26 cellular contexts compared by ENCODE assay signal in the genomic region with DNA sequence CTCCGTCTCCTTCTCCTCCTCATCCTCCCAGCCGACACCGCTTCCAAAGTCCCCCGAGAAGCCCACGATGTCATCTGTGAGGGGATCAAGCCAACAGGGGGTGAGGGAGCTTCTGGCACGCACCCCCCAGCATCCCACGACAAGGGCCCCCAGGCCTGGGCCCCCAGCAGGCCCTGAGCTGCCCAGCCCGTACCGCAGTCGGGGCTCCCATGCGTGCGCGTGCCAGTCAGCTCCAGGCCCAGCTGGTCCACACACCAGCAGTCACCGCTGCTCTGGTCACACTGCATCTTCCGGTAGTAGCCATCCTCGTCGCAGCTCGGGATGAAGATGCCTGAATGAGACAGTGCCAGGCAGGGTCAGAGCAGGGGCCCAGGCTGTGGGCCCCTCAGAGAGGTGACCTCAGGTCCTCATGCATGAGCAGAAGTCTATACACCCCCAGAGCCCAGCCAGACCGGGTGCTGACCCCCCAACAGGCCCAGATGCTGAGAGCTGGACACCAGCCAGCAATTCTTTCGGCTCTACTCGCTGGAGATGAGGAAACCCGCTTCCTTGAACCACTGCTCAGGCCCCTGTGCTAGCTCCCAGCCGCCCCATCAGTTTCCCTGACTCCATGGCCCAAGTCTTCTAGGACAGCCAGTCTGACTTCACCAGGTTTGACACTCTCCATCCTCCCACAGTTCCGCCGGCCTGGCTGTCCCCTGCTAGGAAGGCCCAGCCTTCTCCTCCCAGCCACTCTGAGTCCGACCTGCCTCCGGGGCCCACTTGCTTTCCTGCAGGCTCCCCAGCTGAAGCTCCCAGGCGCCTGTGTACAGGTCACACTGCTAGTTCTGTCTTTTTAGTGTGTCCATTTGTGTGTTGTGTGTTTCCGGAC. TPM values are rescaled to one million over a fixed set of nuclear protein-coding genes. Genes with fewer than 3 reads are reported as not detected.
DNase-seq lines count a peak whose midpoint lies in the region; ATAC-seq, FAIRE-seq and TF ChIP-seq lines count a peak whose summit lies in the region.
"Had no signal": no experiment of that assay in that cellular context is flagged by ENCODE, and none has a peak within 500 bp of the region (broad histone marks: within the 10 kb centered on the region; RNA-seq: fewer than 3 reads in every experiment).

No MANE protein-coding gene starts in this region.

- no peak overlapping the region for H2AK5ac ChIP-seq in mesendoderm (ENCODE audit: low read length)

- H4K5ac ChIP-seq in mesendoderm (ENCODE audit: low read length), result no peak overlapping the region

- no peak overlapping the region for H2BK5ac ChIP-seq in mesendoderm (ENCODE audit: low read length)

- H3K9ac ChIP-seq in mesendoderm (ENCODE audit: low read length) (no peak overlapping the region), HepG2 (ENCODE audit: insufficient read depth, low read depth, low read length) (no peak overlapping the region)

- H3K36me3 ChIP-seq in mesendoderm (ENCODE audit: control insufficient read depth, insufficient read depth, low read length) (no peaks in the 10 kb centered on the region), HepG2 (replicated peaks in 1 of 2; ENCODE audit: control insufficient read depth in 1 of 2, insufficient read depth in 2 of 2, low read length in 2 of 2) (no peaks in the 10 kb centered on the region)
- H3K36me3 ChIP-seq: vagina had no signal

- H3K4me3 ChIP-seq in mesendoderm (ENCODE audit: low read length) (no peak overlapping the region), HepG2 (replicated peaks in 1 of 3; ENCODE audit: insufficient read depth in 1 of 3, low read depth in 2 of 3, low read length in 3 of 3) (no peak overlapping the region)
- H3K4me3 ChIP-seq: vagina had no signal

- no CpG with 5 or more reads among the region's 29 CpGs for WGBS in mesendoderm (ENCODE audit: extremely low coverage, insufficient coverage, low lambda C conversion rate)
- 84% methylated on average over 28 of the region's 29 CpGs for WGBS in HepG2 (ENCODE audit: low lambda C conversion rate)

- H2AFZ ChIP-seq in HepG2 (ENCODE audit: low read length), result no peak overlapping the region

- H4K8ac ChIP-seq in mesendoderm (ENCODE audit: low read depth, low read length), result no peak overlapping the region

- no peak for DNase-seq in stimulated activated naive CD8-positive, alpha-beta T cell treated with anti-CD3 and anti-CD28 coated beads, Interleukin-15, amount 100 ng/mL, for 72 hours
- no peak for DNase-seq in stimulated activated naive CD8-positive, alpha-beta T cell treated with anti-CD3 and anti-CD28 coated beads, Interleukin-15, Interleukin-2, amounts not matched to agents 100 U/mL and 50 U/mL, for 24 hours
- no peak for DNase-seq in activated T-helper 1 cell treated with anti-CD3 and anti-CD28 coated beads, Interleukin-12 subunit alpha, Interleukin-12 subunit beta, Interleukin-2, Interleukin-4 antibody, amounts not matched to agents 30 ng/mL and 10 ng/mL and 1 ng/mL, durations not matched to agents 14 hours and 24 hours and 36 hours (ENCODE audit: low spot score)
- DNase-seq in mesendoderm (no peak), HepG2 (ENCODE audit: low spot score) (no peak)
- DNase-seq: activated CD4-positive, alpha-beta T cell treated with anti-CD3 and anti-CD28 coated beads for 36 hours; activated effector memory CD4-positive, alpha-beta T cell treated with anti-CD3 and anti-CD28 coated beads, Interleukin-2, amount 50 U/mL, for 16 hours; aorta; DMS53; GF-D8; head of caudate nucleus; NCI-H1092; NCI-H187 treated with DMSO at 0.1 percent for 48 hours; NCI-H2227 treated with DMSO at 0.1 percent for 48 hours; NCI-H748 treated with DMSO at 0.1 percent for 48 hours; Right ventricle myocardium superior; stimulated activated CD8-positive, alpha-beta memory T cell treated with anti-CD3 and anti-CD28 coated beads, Interleukin-4, amount 100 ng/mL, for 48 hours had no signal

- H3K9me3 ChIP-seq in HepG2 (ENCODE audit: low read length), result no peaks in the 10 kb centered on the region
- H3K9me3 ChIP-seq: vagina had no signal

- no peak overlapping the region for H3K4me2 ChIP-seq in mesendoderm (ENCODE audit: low read length)
- no peak overlapping the region for H3K4me2 ChIP-seq in HepG2 (ENCODE audit: low read depth, low read length)

- CTCF ChIA-PET in HepG2 (lab: Yijun Ruan, JAX; ENCODE audit: low intra/inter-chr PET ratio, low total read pairs), result no interaction called here

- TF ChIP-seq POLR2A in HepG2 (IDR thresholded peaks at IDR 0.05; ENCODE audit: insufficient read depth in 1 of 2, low read depth in 2 of 2, low read length in 2 of 2), result no peak

- H3K27ac ChIP-seq in mesendoderm (ENCODE audit: low read depth, low read length), result no peak overlapping the region
- H3K27ac ChIP-seq in HepG2 (ENCODE audit: extremely low read length, insufficient read depth, low read length), result no peak overlapping the region
- H3K27ac ChIP-seq: vagina had no signal

- BruUV-seq in HepG2 (replicated peaks; lab: Mats Ljungman, UMichigan), result no TSS peak

- TF ChIP-seq CTCF in HepG2 (CRISPR knock-in tag; IDR thresholded peaks at IDR 0.05), result no peak

- no peak for TF ChIP-seq RAD21 in HepG2 (CRISPR knock-in tag; IDR thresholded peaks at IDR 0.05)

- in situ Hi-C loops in HepG2 (cut with HindIII; ENCODE audit: extremely low pct_ligation_motif_present, low pct_unique_long_range_greater_than_20kb), result no loop called here

- peak overlapping the region; percentile 11 for H3K56ac ChIP-seq in mesendoderm (ENCODE audit: low read length)

- no peaks in the 10 kb centered on the region for H3K79me1 ChIP-seq in mesendoderm (ENCODE audit: low read length)

- no peak for TF ChIP-seq EP300 in HepG2 (IDR thresholded peaks at IDR 0.05; ENCODE audit: low read depth in 2 of 2, low read length in 2 of 2)
- no peak for TF ChIP-seq EP300 in HepG2 (CRISPR knock-in tag; IDR thresholded peaks at IDR 0.05; ENCODE audit: borderline replicate concordance)

- H4K20me1 ChIP-seq in HepG2 (ENCODE audit: insufficient read depth, low read length), result no peaks in the 10 kb centered on the region

- no peak overlapping the region for H2BK15ac ChIP-seq in mesendoderm (replicated peaks; ENCODE audit: low read depth)

- peaks cover 72% of the 10 kb centered on the region for H3K4me1 Mint-ChIP-seq in stimulated activated naive CD8-positive, alpha-beta T cell treated with anti-CD3 and anti-CD28 coated beads, Interleukin-15, amount 100 ng/mL, for 72 hours
- no peaks in the 10 kb centered on the region for H3K4me1 Mint-ChIP-seq in activated T-helper 1 cell treated with anti-CD3 and anti-CD28 coated beads, Interleukin-12 subunit alpha, Interleukin-12 subunit beta, Interleukin-2, Interleukin-4 antibody, amounts not matched to agents 30 ng/mL and 10 ng/mL and 1 ng/mL, durations not matched to agents 14 hours and 24 hours and 36 hours (ENCODE audit: low read depth)
- H3K4me1 Mint-ChIP-seq: CD14-positive monocyte had no signal

- intact Hi-C loops in activated T-helper 1 cell treated with anti-CD3 and anti-CD28 coated beads, Interleukin-12 subunit alpha, Interleukin-12 subunit beta, Interleukin-2, Interleukin-4 antibody, amounts not matched to agents 30 ng/mL and 10 ng/mL and 1 ng/mL, durations not matched to agents 14 hours and 24 hours and 36 hours (cut with micrococcal nuclease), result no loop called here
- intact Hi-C loops in HepG2 (cut with micrococcal nuclease; ENCODE audit: unreplicated experiment), result no loop called here

- no peak for ATAC-seq in stimulated activated naive CD8-positive, alpha-beta T cell treated with anti-CD3 and anti-CD28 coated beads, Interleukin-15, amount 100 ng/mL, for 72 hours
- no peak for ATAC-seq in stimulated activated naive CD8-positive, alpha-beta T cell treated with anti-CD3 and anti-CD28 coated beads, Interleukin-15, Interleukin-2, amounts not matched to agents 100 U/mL and 50 U/mL, for 24 hours
- ATAC-seq in HepG2 (no peak), GM21423 (IDR thresholded peaks at IDR 0.05; ENCODE audit: unreplicated experiment) (no peak), GM18873 (IDR thresholded peaks at IDR 0.05; ENCODE audit: low FRiP score, unreplicated experiment) (no peak)
- ATAC-seq: left cardiac atrium, sciatic nerve had no signal

- no peak overlapping the region for H3K4ac ChIP-seq in mesendoderm (ENCODE audit: low read depth, low read length)

- no peak overlapping the region for H3K18ac ChIP-seq in mesendoderm (ENCODE audit: low read length)

- H3K27me3 Mint-ChIP-seq in stimulated activated naive CD8-positive, alpha-beta T cell treated with anti-CD3 and anti-CD28 coated beads, Interleukin-15, amount 100 ng/mL, for 72 hours, result no peaks in the 10 kb centered on the region
- peaks cover 1% of the 10 kb centered on the region for H3K27me3 Mint-ChIP-seq in activated T-helper 1 cell treated with anti-CD3 and anti-CD28 coated beads, Interleukin-12 subunit alpha, Interleukin-12 subunit beta, Interleukin-2, Interleukin-4 antibody, amounts not matched to agents 30 ng/mL and 10 ng/mL and 1 ng/mL, durations not matched to agents 14 hours and 24 hours and 36 hours (ENCODE audit: insufficient read depth)
- H3K27me3 Mint-ChIP-seq: activated CD4-positive, alpha-beta T cell treated with anti-CD3 and anti-CD28 coated beads for 36 hours; memory B cell had no signal

- H3K27me3 ChIP-seq in mesendoderm (ENCODE audit: insufficient read depth, low read length, poor library complexity) (no peaks in the 10 kb centered on the region), HepG2 (ENCODE audit: control insufficient read depth in 1 of 2, insufficient read depth in 2 of 2, low read length in 2 of 2) (no peaks in the 10 kb centered on the region)
- H3K27me3 ChIP-seq: vagina had no signal

- peak overlapping the region; percentile 60 to 89 for H3K27ac Mint-ChIP-seq in stimulated activated naive CD8-positive, alpha-beta T cell treated with anti-CD3 and anti-CD28 coated beads, Interleukin-15, amount 100 ng/mL, for 72 hours
- peak overlapping the region; percentile 14 for H3K27ac Mint-ChIP-seq in activated T-helper 1 cell treated with anti-CD3 and anti-CD28 coated beads, Interleukin-12 subunit alpha, Interleukin-12 subunit beta, Interleukin-2, Interleukin-4 antibody, amounts not matched to agents 30 ng/mL and 10 ng/mL and 1 ng/mL, durations not matched to agents 14 hours and 24 hours and 36 hours
- H3K27ac Mint-ChIP-seq: activated CD4-positive, alpha-beta T cell treated with anti-CD3 and anti-CD28 coated beads for 36 hours; CD14-positive monocyte; memory B cell had no signal

- no peak for FAIRE-seq in HepG2 (lab: Jason Lieb, UNC)
- FAIRE-seq: TTC549 had no signal

- peak overlapping the region; percentile 24 for H3K23ac ChIP-seq in mesendoderm (ENCODE audit: low read length)

- H2BK120ac ChIP-seq in mesendoderm (ENCODE audit: low read depth, low read length), result no peak overlapping the region

- H3K36me3 Mint-ChIP-seq in activated T-helper 1 cell treated with anti-CD3 and anti-CD28 coated beads, Interleukin-12 subunit alpha, Interleukin-12 subunit beta, Interleukin-2, Interleukin-4 antibody, amounts not matched to agents 30 ng/mL and 10 ng/mL and 1 ng/mL, durations not matched to agents 14 hours and 24 hours and 36 hours (ENCODE audit: low read depth), result peaks cover 39% of the 10 kb centered on the region
- H3K36me3 Mint-ChIP-seq: CD14-positive monocyte had no signal

- no peaks in the 10 kb centered on the region for H3K9me3 Mint-ChIP-seq in stimulated activated naive CD8-positive, alpha-beta T cell treated with anti-CD3 and anti-CD28 coated beads, Interleukin-15, amount 100 ng/mL, for 72 hours
- H3K9me3 Mint-ChIP-seq in activated T-helper 1 cell treated with anti-CD3 and anti-CD28 coated beads, Interleukin-12 subunit alpha, Interleukin-12 subunit beta, Interleukin-2, Interleukin-4 antibody, amounts not matched to agents 30 ng/mL and 10 ng/mL and 1 ng/mL, durations not matched to agents 14 hours and 24 hours and 36 hours, result no peaks in the 10 kb centered on the region
- H3K9me3 Mint-ChIP-seq: CD14-positive monocyte, memory B cell, nephron had no signal

- H3K4me3 Mint-ChIP-seq in stimulated activated naive CD8-positive, alpha-beta T cell treated with anti-CD3 and anti-CD28 coated beads, Interleukin-15, amount 100 ng/mL, for 72 hours, result no peak overlapping the region
- no peak overlapping the region for H3K4me3 Mint-ChIP-seq in activated T-helper 1 cell treated with anti-CD3 and anti-CD28 coated beads, Interleukin-12 subunit alpha, Interleukin-12 subunit beta, Interleukin-2, Interleukin-4 antibody, amounts not matched to agents 30 ng/mL and 10 ng/mL and 1 ng/mL, durations not matched to agents 14 hours and 24 hours and 36 hours
- H3K4me3 Mint-ChIP-seq: activated CD4-positive, alpha-beta T cell treated with anti-CD3 and anti-CD28 coated beads for 36 hours; CD14-positive monocyte; memory B cell; nephron had no signal

- POLR2A ChIA-PET in HepG2 (lab: Yijun Ruan, JAX), result no interaction called here

- H3K79me2 ChIP-seq in mesendoderm (ENCODE audit: control insufficient read depth, insufficient read depth, low read length), result no peaks in the 10 kb centered on the region
- no peaks in the 10 kb centered on the region for H3K79me2 ChIP-seq in HepG2 (ENCODE audit: insufficient read depth, low read length)

- H3K4me1 ChIP-seq in mesendoderm (ENCODE audit: control insufficient read depth, low read depth, low read length), result no peaks in the 10 kb centered on the region
- peaks cover 68% of the 10 kb centered on the region for H3K4me1 ChIP-seq in HepG2 (ENCODE audit: insufficient read depth, low read length)
- H3K4me1 ChIP-seq: vagina had no signal

RNA-seq across cellular contexts. Expression of a gene that starts 25.3 kb away (rescaled TPM):
- 139 and 142 TPM in 2 replicates for total RNA-seq in activated T-helper 1 cell treated with anti-CD3 and anti-CD28 coated beads, Interleukin-12 subunit alpha, Interleukin-12 subunit beta, Interleukin-2, Interleukin-4 antibody, amounts not matched to agents 30 ng/mL and 10 ng/mL and 1 ng/mL, durations not matched to agents 14 hours and 24 hours and 36 hours
- polyA plus RNA-seq in mesendoderm (2013, experiment 1 of 2), result 1.2 TPM
- 1.1 TPM for polyA plus RNA-seq in mesendoderm (2013, experiment 2 of 2)
- total RNA-seq in HepG2 (2016; rRNA removed; fragmentation: Illumina TruSeq; extraction: Trizol), result 4.7 and 8.6 TPM in 2 replicates
- 1.9 and 2.3 TPM in 2 replicates for total RNA-seq in HepG2 (2016; cell fraction: cytosol; rRNA removed; fragmentation: Illumina TruSeq; extraction: Trizol; ENCODE audit: low read depth)
- total RNA-seq in HepG2 (2016; cell fraction: insoluble cytoplasmic fraction; rRNA removed; fragmentation: Illumina TruSeq; extraction: Trizol), result 5.6 and 7.5 TPM in 2 replicates
- 4.9 and 6.3 TPM in 2 replicates for total RNA-seq in HepG2 (2016; cell fraction: membrane; rRNA removed; fragmentation: Illumina TruSeq; extraction: Trizol)
- 4.5 and 7.0 TPM in 2 replicates for total RNA-seq in HepG2 (2016; cell fraction: nucleus; rRNA removed; fragmentation: Illumina TruSeq; extraction: Trizol)
- 30.6 and 49.8 TPM in 2 replicates for polyA plus RNA-seq in HepG2 (2011; rRNA removed)
- polyA plus RNA-seq in HepG2 (2011; cell fraction: cytosol; rRNA removed), result 36.8 and 39.8 TPM in 2 replicates
- polyA plus RNA-seq in HepG2 (2011; cell fraction: nucleus; rRNA removed), result 38.0 and 46.6 TPM in 2 replicates
- 3.4 and 5.3 TPM in 2 replicates for polyA plus RNA-seq in HepG2 (2012)
- polyA plus RNA-seq in HepG2 (2016; cell fraction: cytosol; fragmentation: Illumina TruSeq; extraction: Trizol; ENCODE audit: low read depth), result 2.4 and 2.5 TPM in 2 replicates
- polyA plus RNA-seq in HepG2 (2016; cell fraction: insoluble cytoplasmic fraction; fragmentation: Illumina TruSeq; extraction: Trizol; ENCODE audit: low read depth), result 4.6 and 4.7 TPM in 2 replicates
- 3.8 and 5.6 TPM in 2 replicates for polyA plus RNA-seq in HepG2 (2016; cell fraction: membrane; fragmentation: Illumina TruSeq; extraction: Trizol; ENCODE audit: low read depth)
- 12.2 and 13.8 TPM in 2 replicates for polyA plus RNA-seq in HepG2 (2016; cell fraction: nucleus; fragmentation: Illumina TruSeq; extraction: Trizol; ENCODE audit: insufficient read depth, low read depth)
- 2.5 and 69.1 TPM in 2 replicates for polyA minus RNA-seq in HepG2 (2011; rRNA and poly(A)+ RNA removed; ENCODE audit: low replicate concordance)
- 20.4 and 35.1 TPM in 2 replicates for polyA minus RNA-seq in HepG2 (2011; cell fraction: cytosol; rRNA and poly(A)+ RNA removed)
- polyA minus RNA-seq in HepG2 (2011; cell fraction: nucleus; rRNA and poly(A)+ RNA removed), result 8.9 and 15.5 TPM in 2 replicates

Comparison
In these comparisons a context has a peak if more than half of its experiments do, and no peak if none do; other contexts are left out.
1. RNA of a gene that starts 25.3 kb away (total RNA-seq): 139 to 142 TPM in activated T-helper 1 cell treated with anti-CD3 and anti-CD28 coated beads, Interleukin-12 subunit alpha, Interleukin-12 subunit beta, Interleukin-2, Interleukin-4 antibody, amounts not matched to agents 30 ng/mL and 10 ng/mL and 1 ng/mL, durations not matched to agents 14 hours and 24 hours and 36 hours; 1.9 to 8.6 TPM in HepG2; every median in the first group is over 10 times any median in the second.